In the genomic region with DNA sequence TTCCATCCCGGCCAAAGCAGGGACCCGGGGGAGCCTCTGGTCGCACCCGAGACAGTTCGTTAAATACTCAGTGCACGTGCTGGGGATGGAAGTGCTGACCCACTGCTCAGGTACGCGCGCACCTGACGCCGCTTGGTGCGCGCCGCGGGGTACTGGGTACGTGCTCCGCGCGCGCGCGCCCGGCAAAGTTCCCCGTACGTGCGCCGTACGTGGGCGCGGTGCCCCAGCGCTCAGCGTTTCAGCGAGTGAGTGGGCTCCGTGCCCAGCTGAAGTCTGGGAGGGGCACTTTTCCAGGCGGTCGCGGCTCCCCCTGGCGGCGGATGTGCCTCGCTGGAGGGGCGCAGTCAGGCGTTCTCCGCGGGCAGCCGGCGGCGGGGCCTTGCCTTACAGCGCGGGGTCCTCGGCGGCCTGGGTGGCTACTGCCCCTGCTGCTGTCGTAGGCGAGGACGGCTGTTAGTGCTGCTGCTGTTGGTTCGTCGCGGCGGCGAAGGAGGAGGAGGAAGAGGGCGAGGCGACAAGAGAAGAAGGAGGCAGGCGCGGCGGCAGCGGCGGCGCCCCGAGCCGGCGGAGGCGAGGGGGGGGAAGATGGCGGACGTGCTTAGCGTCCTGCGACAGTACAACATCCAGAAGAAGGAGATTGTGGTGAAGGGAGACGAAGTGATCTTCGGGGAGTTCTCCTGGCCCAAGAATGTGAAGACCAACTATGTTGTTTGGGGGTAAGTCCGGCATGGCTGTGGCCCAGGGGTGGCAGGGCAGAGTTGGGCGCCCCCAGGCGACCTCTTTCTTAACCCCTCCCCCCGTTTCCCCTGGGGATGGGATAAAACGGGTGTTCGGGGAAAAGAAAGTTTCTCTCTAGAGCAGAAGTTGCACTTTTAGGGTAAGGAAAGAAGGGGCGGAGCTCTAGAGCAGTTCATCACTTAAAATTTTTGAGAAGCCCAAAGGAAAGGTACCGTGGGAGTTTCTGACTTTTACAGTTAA, we compare ENCODE assay signal across 1 cellular context.
TF ChIP-seq lines count a peak whose summit lies in the region.

A gene (plus strand): TSS at position 416 of the 978 bp plus-strand sequence. CDS start 170 bp downstream, at position 586.

TF ChIP-seq in HepG2, 621 proteins besides CTCF, POLR2A, EP300 and RAD21 (continued from another document and continues in another):
- TF ChIP-seq, protein P1, sequence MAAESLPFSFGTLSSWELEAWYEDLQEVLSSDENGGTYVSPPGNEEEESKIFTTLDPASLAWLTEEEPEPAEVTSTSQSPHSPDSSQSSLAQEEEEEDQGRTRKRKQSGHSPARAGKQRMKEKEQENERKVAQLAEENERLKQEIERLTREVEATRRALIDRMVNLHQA (CRISPR knock-in tag; IDR thresholded peaks at IDR 0.05): no peak
- TF ChIP-seq ZNF780A (CRISPR knock-in tag; IDR thresholded peaks at IDR 0.05) (peak; percentile 84), ZNF660 (CRISPR knock-in tag; IDR thresholded peaks at IDR 0.05; ENCODE audit: borderline replicate concordance, low read depth) (no peak), KMT2B (CRISPR knock-in tag; IDR thresholded peaks at IDR 0.05) (peak; percentile 99), ZNF24 (IDR thresholded peaks at IDR 0.05) (no peak), POLR2AphosphoS2 (IDR thresholded peaks at IDR 0.05; ENCODE audit: low read depth, low read length) (no peak), ZNF441 (CRISPR knock-in tag; IDR thresholded peaks at IDR 0.05; ENCODE audit: borderline replicate concordance) (no peak), KDM5B (CRISPR knock-in tag; IDR thresholded peaks at IDR 0.05; ENCODE audit: borderline replicate concordance) (peak; percentile 96), TBP (CRISPR knock-in tag; IDR thresholded peaks at IDR 0.05) (no peak), PRMT3 (CRISPR knock-in tag; IDR thresholded peaks at IDR 0.05; ENCODE audit: borderline replicate concordance, low read depth) (no peak; the same call in 1 of the 2 replicates), ZNF670 (CRISPR knock-in tag; IDR thresholded peaks at IDR 0.05; ENCODE audit: borderline replicate concordance) (no peak; the same call in 1 of the 2 replicates), ZNF747 (CRISPR knock-in tag; IDR thresholded peaks at IDR 0.05; ENCODE audit: borderline replicate concordance) (peak; percentile 94), ZNF354B (CRISPR knock-in tag; IDR thresholded peaks at IDR 0.05) (no peak), NFATC3 (CRISPR knock-in tag; IDR thresholded peaks at IDR 0.05) (peak; percentile 92; the same call in 1 of the 2 replicates), ZNF430 (CRISPR knock-in tag; IDR thresholded peaks at IDR 0.05) (peak; percentile 95), AKAP8 (CRISPR knock-in tag; IDR thresholded peaks at IDR 0.05) (peak; percentile 77; the same call in 1 of the 2 replicates), ZNF367 (CRISPR knock-in tag; IDR thresholded peaks at IDR 0.05; ENCODE audit: borderline replicate concordance) (no peak), ZNF839 (CRISPR knock-in tag; IDR thresholded peaks at IDR 0.05; ENCODE audit: borderline replicate concordance) (peak; percentile 70; the same call in 1 of the 2 replicates), SIN3A (IDR thresholded peaks at IDR 0.05; ENCODE audit: borderline replicate concordance, low read depth, low read length) (peak; percentile 29; the same call in 1 of the 2 replicates), ESRRA (CRISPR knock-in tag; IDR thresholded peaks at IDR 0.05; ENCODE audit: low read depth) (peak; percentile 56; the same call in 1 of the 2 replicates), ZNF777 (CRISPR knock-in tag; IDR thresholded peaks at IDR 0.05) (no peak), ZNF773 (CRISPR knock-in tag; IDR thresholded peaks at IDR 0.05; ENCODE audit: borderline replicate concordance) (peak; percentile 23; the same call in 1 of the 2 replicates), FOXK1 (CRISPR knock-in tag; IDR thresholded peaks at IDR 0.05; ENCODE audit: borderline replicate concordance, low read depth) (peak; percentile 64; the same call in 1 of the 2 replicates), KDM5A (IDR thresholded peaks at IDR 0.05; ENCODE audit: borderline replicate concordance, low read length) (peak; percentile 73; the same call in 1 of the 2 replicates), ZFP37 (CRISPR knock-in tag; IDR thresholded peaks at IDR 0.05; ENCODE audit: borderline replicate concordance) (no peak), ZNF878 (CRISPR knock-in tag; IDR thresholded peaks at IDR 0.05) (peak; percentile 80; the same call in 1 of the 2 replicates), GATA4 (IDR thresholded peaks at IDR 0.05; ENCODE audit: borderline replicate concordance, low read depth) (peak; percentile 38; the same call in 1 of the 2 replicates), MYNN (CRISPR knock-in tag; IDR thresholded peaks at IDR 0.05; ENCODE audit: low read depth) (peak; percentile 86; the same call in 1 of the 2 replicates)
- TF ChIP-seq, protein P2, sequence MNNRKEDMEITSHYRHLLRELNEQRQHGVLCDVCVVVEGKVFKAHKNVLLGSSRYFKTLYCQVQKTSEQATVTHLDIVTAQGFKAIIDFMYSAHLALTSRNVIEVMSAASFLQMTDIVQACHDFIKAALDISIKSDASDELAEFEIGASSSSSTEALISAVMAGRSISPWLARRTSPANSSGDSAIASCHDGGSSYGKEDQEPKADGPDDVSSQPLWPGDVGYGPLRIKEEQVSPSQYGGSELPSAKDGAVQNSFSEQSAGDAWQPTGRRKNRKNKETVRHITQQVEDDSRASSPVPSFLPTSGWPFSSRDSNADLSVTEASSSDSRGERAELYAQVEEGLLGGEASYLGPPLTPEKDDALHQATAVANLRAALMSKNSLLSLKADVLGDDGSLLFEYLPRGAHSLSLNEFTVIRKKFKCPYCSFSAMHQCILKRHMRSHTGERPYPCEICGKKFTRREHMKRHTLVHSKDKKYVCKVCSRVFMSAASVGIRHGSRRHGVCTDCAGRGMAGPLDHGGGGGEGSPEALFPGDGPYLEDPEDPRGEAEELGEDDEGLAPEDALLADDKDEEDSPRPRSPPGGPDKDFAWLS (CRISPR knock-in tag; IDR thresholded peaks at IDR 0.05; ENCODE audit: borderline replicate concordance): no peak
- TF ChIP-seq, protein P3, sequence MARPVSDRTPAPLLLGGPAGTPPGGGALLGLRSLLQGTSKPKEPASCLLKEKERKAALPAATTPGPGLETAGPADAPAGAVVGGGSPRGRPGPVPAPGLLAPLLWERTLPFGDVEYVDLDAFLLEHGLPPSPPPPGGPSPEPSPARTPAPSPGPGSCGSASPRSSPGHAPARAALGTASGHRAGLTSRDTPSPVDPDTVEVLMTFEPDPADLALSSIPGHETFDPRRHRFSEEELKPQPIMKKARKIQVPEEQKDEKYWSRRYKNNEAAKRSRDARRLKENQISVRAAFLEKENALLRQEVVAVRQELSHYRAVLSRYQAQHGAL (CRISPR knock-in tag; IDR thresholded peaks at IDR 0.05; ENCODE audit: not compliant biosample characterization): peak; percentile 61
- TF ChIP-seq, protein P4, sequence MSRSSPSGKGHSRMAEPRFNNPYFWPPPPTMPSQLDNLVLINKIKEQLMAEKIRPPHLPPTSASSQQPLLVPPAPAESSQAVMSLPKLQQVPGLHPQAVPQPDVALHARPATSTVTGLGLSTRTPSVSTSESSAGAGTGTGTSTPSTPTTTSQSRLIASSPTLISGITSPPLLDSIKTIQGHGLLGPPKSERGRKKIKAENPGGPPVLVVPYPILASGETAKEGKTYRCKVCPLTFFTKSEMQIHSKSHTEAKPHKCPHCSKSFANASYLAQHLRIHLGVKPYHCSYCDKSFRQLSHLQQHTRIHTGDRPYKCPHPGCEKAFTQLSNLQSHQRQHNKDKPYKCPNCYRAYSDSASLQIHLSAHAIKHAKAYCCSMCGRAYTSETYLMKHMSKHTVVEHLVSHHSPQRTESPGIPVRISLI (CRISPR knock-in tag; IDR thresholded peaks at IDR 0.05; ENCODE audit: borderline replicate concordance): peak; percentile 84; the same call in 1 of the 2 replicates
- TF ChIP-seq, protein P5, sequence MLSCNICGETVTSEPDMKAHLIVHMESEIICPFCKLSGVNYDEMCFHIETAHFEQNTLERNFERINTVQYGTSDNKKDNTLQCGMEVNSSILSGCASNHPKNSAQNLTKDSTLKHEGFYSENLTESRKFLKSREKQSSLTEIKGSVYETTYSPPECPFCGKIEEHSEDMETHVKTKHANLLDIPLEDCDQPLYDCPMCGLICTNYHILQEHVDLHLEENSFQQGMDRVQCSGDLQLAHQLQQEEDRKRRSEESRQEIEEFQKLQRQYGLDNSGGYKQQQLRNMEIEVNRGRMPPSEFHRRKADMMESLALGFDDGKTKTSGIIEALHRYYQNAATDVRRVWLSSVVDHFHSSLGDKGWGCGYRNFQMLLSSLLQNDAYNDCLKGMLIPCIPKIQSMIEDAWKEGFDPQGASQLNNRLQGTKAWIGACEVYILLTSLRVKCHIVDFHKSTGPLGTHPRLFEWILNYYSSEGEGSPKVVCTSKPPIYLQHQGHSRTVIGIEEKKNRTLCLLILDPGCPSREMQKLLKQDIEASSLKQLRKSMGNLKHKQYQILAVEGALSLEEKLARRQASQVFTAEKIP (CRISPR knock-in tag; IDR thresholded peaks at IDR 0.05; ENCODE audit: borderline replicate concordance): no peak
- TF ChIP-seq, protein P6, sequence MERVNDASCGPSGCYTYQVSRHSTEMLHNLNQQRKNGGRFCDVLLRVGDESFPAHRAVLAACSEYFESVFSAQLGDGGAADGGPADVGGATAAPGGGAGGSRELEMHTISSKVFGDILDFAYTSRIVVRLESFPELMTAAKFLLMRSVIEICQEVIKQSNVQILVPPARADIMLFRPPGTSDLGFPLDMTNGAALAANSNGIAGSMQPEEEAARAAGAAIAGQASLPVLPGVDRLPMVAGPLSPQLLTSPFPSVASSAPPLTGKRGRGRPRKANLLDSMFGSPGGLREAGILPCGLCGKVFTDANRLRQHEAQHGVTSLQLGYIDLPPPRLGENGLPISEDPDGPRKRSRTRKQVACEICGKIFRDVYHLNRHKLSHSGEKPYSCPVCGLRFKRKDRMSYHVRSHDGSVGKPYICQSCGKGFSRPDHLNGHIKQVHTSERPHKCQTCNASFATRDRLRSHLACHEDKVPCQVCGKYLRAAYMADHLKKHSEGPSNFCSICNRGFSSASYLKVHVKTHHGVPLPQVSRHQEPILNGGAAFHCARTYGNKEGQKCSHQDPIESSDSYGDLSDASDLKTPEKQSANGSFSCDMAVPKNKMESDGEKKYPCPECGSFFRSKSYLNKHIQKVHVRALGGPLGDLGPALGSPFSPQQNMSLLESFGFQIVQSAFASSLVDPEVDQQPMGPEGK (CRISPR knock-in tag; IDR thresholded peaks at IDR 0.05): peak; percentile 89
- TF ChIP-seq, protein P7, sequence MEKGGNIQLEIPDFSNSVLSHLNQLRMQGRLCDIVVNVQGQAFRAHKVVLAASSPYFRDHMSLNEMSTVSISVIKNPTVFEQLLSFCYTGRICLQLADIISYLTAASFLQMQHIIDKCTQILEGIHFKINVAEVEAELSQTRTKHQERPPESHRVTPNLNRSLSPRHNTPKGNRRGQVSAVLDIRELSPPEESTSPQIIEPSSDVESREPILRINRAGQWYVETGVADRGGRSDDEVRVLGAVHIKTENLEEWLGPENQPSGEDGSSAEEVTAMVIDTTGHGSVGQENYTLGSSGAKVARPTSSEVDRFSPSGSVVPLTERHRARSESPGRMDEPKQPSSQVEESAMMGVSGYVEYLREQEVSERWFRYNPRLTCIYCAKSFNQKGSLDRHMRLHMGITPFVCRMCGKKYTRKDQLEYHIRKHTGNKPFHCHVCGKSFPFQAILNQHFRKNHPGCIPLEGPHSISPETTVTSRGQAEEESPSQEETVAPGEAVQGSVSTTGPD (CRISPR knock-in tag; IDR thresholded peaks at IDR 0.05): no peak
- TF ChIP-seq, protein P8, sequence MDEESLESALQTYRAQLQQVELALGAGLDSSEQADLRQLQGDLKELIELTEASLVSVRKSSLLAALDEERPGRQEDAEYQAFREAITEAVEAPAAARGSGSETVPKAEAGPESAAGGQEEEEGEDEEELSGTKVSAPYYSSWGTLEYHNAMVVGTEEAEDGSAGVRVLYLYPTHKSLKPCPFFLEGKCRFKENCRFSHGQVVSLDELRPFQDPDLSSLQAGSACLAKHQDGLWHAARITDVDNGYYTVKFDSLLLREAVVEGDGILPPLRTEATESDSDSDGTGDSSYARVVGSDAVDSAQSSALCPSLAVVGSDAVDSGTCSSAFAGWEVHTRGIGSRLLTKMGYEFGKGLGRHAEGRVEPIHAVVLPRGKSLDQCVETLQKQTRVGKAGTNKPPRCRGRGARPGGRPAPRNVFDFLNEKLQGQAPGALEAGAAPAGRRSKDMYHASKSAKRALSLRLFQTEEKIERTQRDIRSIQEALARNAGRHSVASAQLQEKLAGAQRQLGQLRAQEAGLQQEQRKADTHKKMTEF (CRISPR knock-in tag; IDR thresholded peaks at IDR 0.05): peak; percentile 97
- TF ChIP-seq, protein P9, sequence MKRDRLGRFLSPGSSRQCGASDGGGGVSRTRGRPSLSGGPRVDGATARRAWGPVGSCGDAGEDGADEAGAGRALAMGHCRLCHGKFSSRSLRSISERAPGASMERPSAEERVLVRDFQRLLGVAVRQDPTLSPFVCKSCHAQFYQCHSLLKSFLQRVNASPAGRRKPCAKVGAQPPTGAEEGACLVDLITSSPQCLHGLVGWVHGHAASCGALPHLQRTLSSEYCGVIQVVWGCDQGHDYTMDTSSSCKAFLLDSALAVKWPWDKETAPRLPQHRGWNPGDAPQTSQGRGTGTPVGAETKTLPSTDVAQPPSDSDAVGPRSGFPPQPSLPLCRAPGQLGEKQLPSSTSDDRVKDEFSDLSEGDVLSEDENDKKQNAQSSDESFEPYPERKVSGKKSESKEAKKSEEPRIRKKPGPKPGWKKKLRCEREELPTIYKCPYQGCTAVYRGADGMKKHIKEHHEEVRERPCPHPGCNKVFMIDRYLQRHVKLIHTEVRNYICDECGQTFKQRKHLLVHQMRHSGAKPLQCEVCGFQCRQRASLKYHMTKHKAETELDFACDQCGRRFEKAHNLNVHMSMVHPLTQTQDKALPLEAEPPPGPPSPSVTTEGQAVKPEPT (CRISPR knock-in tag; IDR thresholded peaks at IDR 0.05; ENCODE audit: low read depth): no peak
